In genomic region chrX:116596010-116596409, GRCh38 we compare ENCODE assay signal across 15 cellular contexts.
A peak's percentile ranks its signal among the peaks of the same experiment; 100 is the strongest.
DNase-seq lines count a peak whose midpoint lies in the region; ATAC-seq lines count a peak whose summit lies in the region.
"Had no signal": no experiment of that assay in that cellular context is flagged by ENCODE, and none has a peak within 500 bp of the region (broad histone marks: within the 10 kb centered on the region; RNA-seq: fewer than 3 reads in every experiment).

No MANE protein-coding gene starts in this region.

- H3K9me3 Mint-ChIP-seq in activated CD4-positive, alpha-beta T cell treated with anti-CD3 and anti-CD28 coated beads for 36 hours (ENCODE audit: low read depth) = no peaks in the 10 kb centered on the region
- H3K9me3 Mint-ChIP-seq in activated CD4-positive, alpha-beta T cell treated with anti-CD3 and anti-CD28 coated beads, Interleukin-2, amount 10 ng/mL, durations not matched to agents 24 days and 14 days = no peaks in the 10 kb centered on the region
- H3K9me3 Mint-ChIP-seq: CD4-positive, alpha-beta T cell had no signal

- H3K27me3 ChIP-seq in H7 (ENCODE audit: control insufficient read depth, insufficient read depth, low read length) = no peaks in the 10 kb centered on the region

- DNase-seq in activated CD4-positive, alpha-beta T cell treated with anti-CD3 and anti-CD28 coated beads for 36 hours = no peak
- no peak for DNase-seq in activated CD4-positive, alpha-beta T cell treated with anti-CD3 and anti-CD28 coated beads, Interleukin-2, amount 10 ng/mL, durations not matched to agents 24 days and 14 days
- DNase-seq in H7 = peak; percentile 0
- peak; percentile 68 for DNase-seq in OCI-M1 (lab: John Stamatoyannopoulos, UW)
- DNase-seq: AML-193; Caco-2; Calu3; CD4-positive, alpha-beta T cell; CD8-positive, alpha-beta T cell; DMS79 treated with DMSO at 0.1 percent for 48 hours; GF-D8 had no signal

- no peak overlapping the region for H3K4me3 Mint-ChIP-seq in activated CD4-positive, alpha-beta T cell treated with anti-CD3 and anti-CD28 coated beads for 36 hours
- H3K4me3 Mint-ChIP-seq in activated CD4-positive, alpha-beta T cell treated with anti-CD3 and anti-CD28 coated beads, Interleukin-2, amount 10 ng/mL, durations not matched to agents 24 days and 14 days = no peak overlapping the region
- H3K4me3 Mint-ChIP-seq: B cell; CD4-positive, alpha-beta T cell; CD8-positive, alpha-beta T cell had no signal

- CTCF ChIA-PET in activated CD4-positive, alpha-beta T cell treated with anti-CD3 and anti-CD28 coated beads for 36 hours (lab: Charles Lee) = no interaction called here

- H3K27ac Mint-ChIP-seq in activated CD4-positive, alpha-beta T cell treated with anti-CD3 and anti-CD28 coated beads for 36 hours = no peak overlapping the region
- H3K27ac Mint-ChIP-seq in activated CD4-positive, alpha-beta T cell treated with anti-CD3 and anti-CD28 coated beads, Interleukin-2, amount 10 ng/mL, durations not matched to agents 24 days and 14 days = no peak overlapping the region
- H3K27ac Mint-ChIP-seq: B cell; CD4-positive, alpha-beta T cell; CD8-positive, alpha-beta T cell had no signal

- POLR2A ChIA-PET in activated CD4-positive, alpha-beta T cell treated with anti-CD3 and anti-CD28 coated beads for 36 hours (lab: Charles Lee) = no interaction called here

- no peaks in the 10 kb centered on the region for H3K36me3 ChIP-seq in H7 (replicated peaks; ENCODE audit: control insufficient read depth, insufficient read depth, low read length)
- H3K36me3 ChIP-seq: BLaER1 treated with 17β-estradiol and CSF1 and Interleukin-3, amounts not matched to agents 10 nM and 100 nM had no signal

- H3K4me1 Mint-ChIP-seq in activated CD4-positive, alpha-beta T cell treated with anti-CD3 and anti-CD28 coated beads for 36 hours = no peaks in the 10 kb centered on the region
- H3K4me1 Mint-ChIP-seq in activated CD4-positive, alpha-beta T cell treated with anti-CD3 and anti-CD28 coated beads, Interleukin-2, amount 10 ng/mL, durations not matched to agents 24 days and 14 days = no peaks in the 10 kb centered on the region
- H3K4me1 Mint-ChIP-seq: B cell had no signal

- H3K36me3 Mint-ChIP-seq in activated CD4-positive, alpha-beta T cell treated with anti-CD3 and anti-CD28 coated beads for 36 hours (ENCODE audit: low read depth) = no peaks in the 10 kb centered on the region
- no peaks in the 10 kb centered on the region for H3K36me3 Mint-ChIP-seq in activated CD4-positive, alpha-beta T cell treated with anti-CD3 and anti-CD28 coated beads, Interleukin-2, amount 10 ng/mL, durations not matched to agents 24 days and 14 days (ENCODE audit: low read depth)
- H3K36me3 Mint-ChIP-seq: CD8-positive, alpha-beta T cell had no signal

- H3K27me3 Mint-ChIP-seq in activated CD4-positive, alpha-beta T cell treated with anti-CD3 and anti-CD28 coated beads for 36 hours = no peaks in the 10 kb centered on the region
- H3K27me3 Mint-ChIP-seq in activated CD4-positive, alpha-beta T cell treated with anti-CD3 and anti-CD28 coated beads, Interleukin-2, amount 10 ng/mL, durations not matched to agents 24 days and 14 days = no peaks in the 10 kb centered on the region
- H3K27me3 Mint-ChIP-seq: B cell; CD4-positive, alpha-beta T cell had no signal

- H3K4me3 ChIP-seq in H7 (ENCODE audit: insufficient read depth, low read depth, low read length) = no peak overlapping the region
- H3K4me3 ChIP-seq: A549; BLaER1 treated with 17β-estradiol and CSF1 and Interleukin-3, amounts not matched to agents 10 nM and 100 nM had no signal

- intact Hi-C loops in activated CD4-positive, alpha-beta T cell treated with anti-CD3 and anti-CD28 coated beads for 36 hours (cut with DNase I, micrococcal nuclease) = no loop called here
- intact Hi-C loops in activated CD4-positive, alpha-beta T cell treated with anti-CD3 and anti-CD28 coated beads, Interleukin-2, amount 10 ng/mL, durations not matched to agents 24 days and 14 days (cut with micrococcal nuclease) = no loop called here

- peak; percentile 30 for ATAC-seq in activated CD4-positive, alpha-beta T cell treated with anti-CD3 and anti-CD28 coated beads for 36 hours
- no peak for ATAC-seq in HG03354 (IDR thresholded peaks at IDR 0.05; ENCODE audit: poor library complexity, severe bottlenecking, unreplicated experiment)
- ATAC-seq: A549; CD8-positive, alpha-beta T cell had no signal

Comparison
In these comparisons a context has a peak if more than half of its experiments do, and no peak if none do; other contexts are left out.
1. DNase-seq: peak in H7 (single experiment) and OCI-M1 (single experiment); none in activated CD4-positive, alpha-beta T cell treated with anti-CD3 and anti-CD28 coated beads for 36 hours (single experiment) and activated CD4-positive, alpha-beta T cell treated with anti-CD3 and anti-CD28 coated beads, Interleukin-2, amount 10 ng/mL, durations not matched to agents 24 days and 14 days (single experiment).